In genomic region chr5:135120951-135121350, GRCh38 we compare ENCODE assay signal across 18 cellular contexts.
DNase-seq lines count a peak whose midpoint lies in the region; ATAC-seq and TF ChIP-seq lines count a peak whose summit lies in the region.
"Had no signal": no experiment of that assay in that cellular context is flagged by ENCODE, and none has a peak within 500 bp of the region (broad histone marks: within the 10 kb centered on the region; RNA-seq: fewer than 3 reads in every experiment).

No MANE protein-coding gene starts in this region.

- H3K9me3 Mint-ChIP-seq in endothelial cell (ENCODE audit: unreplicated experiment) (no peaks in the 10 kb centered on the region), neural progenitor cell (no peaks in the 10 kb centered on the region)
- H3K9me3 Mint-ChIP-seq in activated T-helper 17 cell treated with anti-CD3 and anti-CD28 coated beads, Interleukin-2, amount 50 U/mL, for 72 hours = no peaks in the 10 kb centered on the region

- H3F3A ChIP-seq in OCI-LY1 (ENCODE audit: insufficient read depth, low read length) (no peaks in the 10 kb centered on the region), neural progenitor cell (ENCODE audit: low read depth) (peaks cover 7% of the 10 kb centered on the region)

- peak; percentile 29; the same call in 1 of the 2 replicates for TF ChIP-seq CTCF in OCI-LY1 (IDR thresholded peaks at IDR 0.05; ENCODE audit: low read length)
- TF ChIP-seq CTCF in endothelial cell (IDR thresholded peaks at IDR 0.05; ENCODE audit: unreplicated experiment) = no peak
- TF ChIP-seq CTCF in neural progenitor cell (IDR thresholded peaks at IDR 0.05) = peak; percentile 51

- H3K4me3 Mint-ChIP-seq in endothelial cell (ENCODE audit: unreplicated experiment) (no peak overlapping the region), neural progenitor cell (no peak overlapping the region)
- no peak overlapping the region for H3K4me3 Mint-ChIP-seq in activated T-helper 17 cell treated with anti-CD3 and anti-CD28 coated beads, Interleukin-2, amount 50 U/mL, for 72 hours
- H3K4me3 Mint-ChIP-seq: CD14-positive monocyte had no signal

- H3K9ac ChIP-seq in OCI-LY1 (ENCODE audit: low read length) = no peak overlapping the region
- no peak overlapping the region for H3K9ac ChIP-seq in neural progenitor cell

- H3K4me1 ChIP-seq in OCI-LY1 (ENCODE audit: insufficient read depth, low read length, severe bottlenecking) (no peaks in the 10 kb centered on the region), neural progenitor cell (peaks cover 9% of the 10 kb centered on the region)

- H4K20me1 ChIP-seq in OCI-LY1 (ENCODE audit: insufficient read depth, low read length) (no peaks in the 10 kb centered on the region), neural progenitor cell (ENCODE audit: low read depth) (no peaks in the 10 kb centered on the region)

- H3K36me3 ChIP-seq in OCI-LY1 (ENCODE audit: insufficient read depth, low read length) (no peaks in the 10 kb centered on the region), neural progenitor cell (no peaks in the 10 kb centered on the region)

- no peak for ATAC-seq in activated T-helper 17 cell treated with anti-CD3 and anti-CD28 coated beads, Interleukin-2, amount 50 U/mL, for 72 hours (replicated peaks)
- ATAC-seq: PC-3 had no signal

- no peak overlapping the region for H3K4me2 ChIP-seq in OCI-LY1 (ENCODE audit: low read length)
- H3K4me2 ChIP-seq in neural progenitor cell = no peak overlapping the region

- DNase-seq in endothelial cell (ENCODE audit: low spot score) (peak; percentile 23), neural progenitor cell (ENCODE audit: low spot score) (peak; percentile 67), AG08396 (ENCODE audit: low spot score) (no peak), T-helper 9 cell (no peak), NCI-H1105 treated with DMSO at 0.1 percent for 48 hours (lab: John Stamatoyannopoulos, UW) (no peak)
- DNase-seq: ACHN, DMS79 treated with DMSO at 0.1 percent for 48 hours, IMR-90, MM.1S, NCI-H1092 treated with DMSO at 0.1 percent for 48 hours, NCI-H2081, NCI-H748 treated with DMSO at 0.1 percent for 48 hours, PC-3, SIG-M5 had no signal

- H3K27ac Mint-ChIP-seq in endothelial cell (ENCODE audit: unreplicated experiment) = no peak overlapping the region
- no peak overlapping the region for H3K27ac Mint-ChIP-seq in neural progenitor cell
- no peak overlapping the region for H3K27ac Mint-ChIP-seq in activated T-helper 17 cell treated with anti-CD3 and anti-CD28 coated beads, Interleukin-2, amount 50 U/mL, for 72 hours

- H3K4me1 Mint-ChIP-seq in endothelial cell (ENCODE audit: unreplicated experiment) (no peaks in the 10 kb centered on the region), neural progenitor cell (peaks cover 6% of the 10 kb centered on the region)
- H3K4me1 Mint-ChIP-seq in activated T-helper 17 cell treated with anti-CD3 and anti-CD28 coated beads, Interleukin-2, amount 50 U/mL, for 72 hours = no peaks in the 10 kb centered on the region

- H3K27me3 Mint-ChIP-seq in endothelial cell (ENCODE audit: unreplicated experiment) = peaks cover 9% of the 10 kb centered on the region
- H3K27me3 Mint-ChIP-seq in neural progenitor cell (ENCODE audit: insufficient read depth, low read depth) = peaks cover 7% of the 10 kb centered on the region
- H3K27me3 Mint-ChIP-seq in activated T-helper 17 cell treated with anti-CD3 and anti-CD28 coated beads, Interleukin-2, amount 50 U/mL, for 72 hours = peaks cover 7% of the 10 kb centered on the region

- no peaks in the 10 kb centered on the region for H3K27me3 ChIP-seq in OCI-LY1 (ENCODE audit: insufficient read depth, low read length)
- H3K27me3 ChIP-seq in neural progenitor cell = peaks cover 32% of the 10 kb centered on the region

- no peak overlapping the region for H3K27ac ChIP-seq in OCI-LY1 (ENCODE audit: low read depth, low read length, poor library complexity, severe bottlenecking)
- no peak overlapping the region for H3K27ac ChIP-seq in neural progenitor cell
- H3K27ac ChIP-seq: RWPE1 had no signal

- H3K36me3 Mint-ChIP-seq in endothelial cell (ENCODE audit: low read depth, unreplicated experiment) (no peaks in the 10 kb centered on the region), neural progenitor cell (no peaks in the 10 kb centered on the region)
- H3K36me3 Mint-ChIP-seq in activated T-helper 17 cell treated with anti-CD3 and anti-CD28 coated beads, Interleukin-2, amount 50 U/mL, for 72 hours (ENCODE audit: low read depth) = no peaks in the 10 kb centered on the region
- H3K36me3 Mint-ChIP-seq: CD14-positive monocyte had no signal

- no peak overlapping the region for H3K4me3 ChIP-seq in OCI-LY1 (ENCODE audit: low read depth, low read length, poor library complexity, severe bottlenecking)
- no peak overlapping the region for H3K4me3 ChIP-seq in neural progenitor cell

- H2AFZ ChIP-seq in OCI-LY1 (ENCODE audit: low read length) (no peak overlapping the region), neural progenitor cell (replicated peaks) (no peak overlapping the region)

- H3K79me2 ChIP-seq in OCI-LY1 (ENCODE audit: insufficient read depth, low read length) = no peaks in the 10 kb centered on the region
- no peaks in the 10 kb centered on the region for H3K79me2 ChIP-seq in neural progenitor cell (ENCODE audit: low read depth)

- H3K9me3 ChIP-seq in OCI-LY1 (ENCODE audit: low read length) = no peaks in the 10 kb centered on the region
- H3K9me3 ChIP-seq in neural progenitor cell (ENCODE audit: low read depth) = no peaks in the 10 kb centered on the region

- no peaks in the 10 kb centered on the region for H3K9me2 ChIP-seq in OCI-LY1 (ENCODE audit: low read depth, low read length)

Comparison
In these comparisons a context has a peak if more than half of its experiments do, and no peak if none do; other contexts are left out.
1. DNase-seq: peak in endothelial cell (single experiment) and neural progenitor cell (single experiment); none in AG08396 (single experiment), T-helper 9 cell (single experiment) and NCI-H1105 treated with DMSO at 0.1 percent for 48 hours (single experiment).